In genomic region chr5:90421136-90421535, GRCh38 we compare ENCODE assay signal across 1 cellular context.
TF ChIP-seq lines count a peak whose summit lies in the region.

No MANE protein-coding gene starts in this region.

TF ChIP-seq in K562, 482 proteins besides CTCF, POLR2A, EP300 and RAD21 (continued from another document):
- TF ChIP-seq TFAP4 (CRISPR knock-in tag; IDR thresholded peaks at IDR 0.05; ENCODE audit: borderline replicate concordance): no peak; the same call in 1 of the 2 replicates
- no peak for TF ChIP-seq MYNN (IDR thresholded peaks at IDR 0.05)
- TF ChIP-seq MYNN (CRISPR knock-in tag; IDR thresholded peaks at IDR 0.05): no peak
- peak in 1 of 2 experiments; percentile 34; a peak in 1 of 4 replicates for TF ChIP-seq RCOR1 (IDR thresholded peaks at IDR 0.05; ENCODE audit: borderline replicate concordance in 1 of 2, low read depth in 2 of 2, low read length in 2 of 2)
- peak; percentile 32; the same call in 1 of the 2 replicates for TF ChIP-seq CTBP1 (IDR thresholded peaks at IDR 0.05; ENCODE audit: borderline replicate concordance)
- peak; percentile 31; the same call in 1 of the 2 replicates for TF ChIP-seq CREM (IDR thresholded peaks at IDR 0.05; ENCODE audit: low read depth)
TF ChIP-seq in K562: peak in this region for 4.
